21 cellular contexts compared by ENCODE assay signal in the genomic region with DNA sequence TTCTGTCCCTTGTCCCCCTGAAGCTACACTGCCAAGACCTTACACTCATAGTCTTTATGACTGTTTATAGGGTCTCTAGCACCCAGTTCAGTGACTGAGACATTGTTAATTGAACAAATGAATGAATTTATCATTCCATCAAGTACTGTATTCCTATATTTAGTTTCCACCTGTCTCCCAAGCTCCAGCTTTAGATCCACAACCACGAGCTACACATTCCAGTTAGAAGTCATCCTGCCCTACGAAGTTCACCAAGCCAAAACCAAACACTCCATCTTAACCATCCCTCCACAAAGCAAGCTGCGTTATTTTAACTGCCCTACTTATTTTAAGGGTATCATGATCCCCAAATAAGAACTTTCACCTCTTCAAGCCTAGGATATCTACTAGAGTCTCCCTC. TPM values are rescaled to one million over a fixed set of nuclear protein-coding genes. Genes with fewer than 3 reads are reported as not detected.
DNase-seq lines count a peak whose midpoint lies in the region; ATAC-seq and TF ChIP-seq lines count a peak whose summit lies in the region.
"Had no signal": no experiment of that assay in that cellular context is flagged by ENCODE, and none has a peak within 500 bp of the region (broad histone marks: within the 10 kb centered on the region; RNA-seq: fewer than 3 reads in every experiment).

No MANE protein-coding gene starts in this region.

- no peak for TF ChIP-seq CTCF in GM23338 (conservative IDR thresholded peaks at IDR 0.05; ENCODE audit: low read depth in 2 of 2)
- no peak for TF ChIP-seq CTCF in Loucy (conservative IDR thresholded peaks at IDR 0.05; ENCODE audit: low read length)
- TF ChIP-seq CTCF in chondrocyte (IDR thresholded peaks at IDR 0.05) = no peak

- no peak overlapping the region for H4K91ac ChIP-seq in neuronal stem cell (ENCODE audit: low read depth, low read length, poor library complexity)

- H3K4me3 Mint-ChIP-seq in GM23338 = no peak overlapping the region
- H3K4me3 Mint-ChIP-seq in chondrocyte (ENCODE audit: unreplicated experiment) = no peak overlapping the region
- H3K4me3 Mint-ChIP-seq: CD8-positive, alpha-beta memory T cell; HFFc6 had no signal

- H3K27me3 ChIP-seq in GM23338 (ENCODE audit: insufficient read depth) (no peaks in the 10 kb centered on the region), Loucy (ENCODE audit: insufficient read depth, low read length, poor library complexity, severe bottlenecking) (no peaks in the 10 kb centered on the region), iPS-18a (ENCODE audit: control insufficient read depth, insufficient read depth, low read length) (no peaks in the 10 kb centered on the region), neuronal stem cell (ENCODE audit: control insufficient read depth in 3 of 3, insufficient read depth in 3 of 3, low read depth in 1 of 3, low read length in 3 of 3) (no peaks in the 10 kb centered on the region)
- H3K27me3 ChIP-seq: SJSA1 had no signal

- H3K9me2 ChIP-seq in GM23338 (ENCODE audit: insufficient read depth) (no peaks in the 10 kb centered on the region), Loucy (replicated peaks; ENCODE audit: low read depth, low read length) (no peaks in the 10 kb centered on the region)

- no peak overlapping the region for H4K8ac ChIP-seq in neuronal stem cell (ENCODE audit: low read depth, low read length)

- H3K4me3 ChIP-seq in GM23338 = peak overlapping the region; percentile 28
- H3K4me3 ChIP-seq in Loucy (ENCODE audit: low read length, poor library complexity, severe bottlenecking) = peak overlapping the region; percentile 72
- peak overlapping the region; percentile 36 for H3K4me3 ChIP-seq in iPS-18a (ENCODE audit: low read length)
- H3K4me3 ChIP-seq in neuronal stem cell (ENCODE audit: low read length in 2 of 2) = no peak overlapping the region
- H3K4me3 ChIP-seq: MG63, SJSA1 had no signal

- no peak overlapping the region for H3K18ac ChIP-seq in neuronal stem cell (ENCODE audit: low read length)

- H3K79me2 ChIP-seq in GM23338 (replicated peaks; ENCODE audit: insufficient read depth) = peaks cover 61% of the 10 kb centered on the region
- peaks cover 76% of the 10 kb centered on the region for H3K79me2 ChIP-seq in Loucy (ENCODE audit: insufficient read depth, low read length)

- H3K9me3 ChIP-seq in Loucy (ENCODE audit: insufficient read depth, low read depth, low read length) = no peaks in the 10 kb centered on the region; the same call in 1 of the 2 replicates
- H3K9me3 ChIP-seq in iPS-18a (ENCODE audit: control insufficient read depth, low read depth, low read length) = no peaks in the 10 kb centered on the region
- H3K9me3 ChIP-seq in neuronal stem cell (replicated peaks in 1 of 2; ENCODE audit: control insufficient read depth in 2 of 2, insufficient read depth in 1 of 2, low read depth in 1 of 2, low read length in 2 of 2) = peaks cover 0 to 3% of the 10 kb centered on the region in 2 donors
- H3K9me3 ChIP-seq: MG63, SJSA1 had no signal

- peaks cover 3% of the 10 kb centered on the region; the same call in 1 of the 3 replicates for H3K9me3 Mint-ChIP-seq in GM23338
- peaks cover 3% of the 10 kb centered on the region for H3K9me3 Mint-ChIP-seq in chondrocyte (ENCODE audit: low read depth)
- H3K9me3 Mint-ChIP-seq: HFFc6 had no signal

- H3K36me3 ChIP-seq in GM23338 (ENCODE audit: insufficient read depth) = no peaks in the 10 kb centered on the region
- H3K36me3 ChIP-seq in Loucy (ENCODE audit: insufficient read depth, low read length) = no peaks in the 10 kb centered on the region
- no peaks in the 10 kb centered on the region for H3K36me3 ChIP-seq in iPS-18a (ENCODE audit: control insufficient read depth, low read depth, low read length)
- no peaks in the 10 kb centered on the region for H3K36me3 ChIP-seq in neuronal stem cell (replicated peaks in 1 of 2; ENCODE audit: control insufficient read depth in 2 of 2, insufficient read depth in 2 of 2, low read length in 2 of 2)
- H3K36me3 ChIP-seq: MG63, SJSA1 had no signal

- H2BK15ac ChIP-seq in neuronal stem cell (ENCODE audit: low read length) = no peak overlapping the region

- H3K4me1 ChIP-seq in GM23338 (ENCODE audit: insufficient read depth) (peaks cover 61% of the 10 kb centered on the region), Loucy (ENCODE audit: insufficient read depth, low read length, poor library complexity, severe bottlenecking) (peaks cover 43% of the 10 kb centered on the region), iPS-18a (ENCODE audit: control insufficient read depth, low read depth, low read length) (peaks cover 52% of the 10 kb centered on the region), neuronal stem cell (ENCODE audit: control insufficient read depth in 2 of 2, insufficient read depth in 1 of 2, low read depth in 1 of 2, low read length in 2 of 2) (peaks cover 14 to 19% of the 10 kb centered on the region in 2 donors)
- H3K4me1 ChIP-seq: SJSA1 had no signal

- H3K23ac ChIP-seq in neuronal stem cell (ENCODE audit: low read depth, low read length, poor library complexity) = no peak overlapping the region

- no peak overlapping the region for H2BK5ac ChIP-seq in neuronal stem cell (ENCODE audit: low read length)

- H4K20me1 ChIP-seq in GM23338 (replicated peaks; ENCODE audit: insufficient read depth) (no peaks in the 10 kb centered on the region), Loucy (ENCODE audit: insufficient read depth, low read length, poor library complexity, severe bottlenecking) (no peaks in the 10 kb centered on the region)

- no CpG with 5 or more reads among the region's 3 CpGs for WGBS in neuronal stem cell (ENCODE audit: extremely low coverage in 2 of 2, insufficient read length in 2 of 2, insufficient replicate concordance in 1 of 2), 2 donors

- DNase-seq in GM23338 (ENCODE audit: low spot score) = no peak
- DNase-seq in neuronal stem cell (ENCODE audit: low spot score) = no peak
- DNase-seq in DMS 273 (lab: John Stamatoyannopoulos, UW; ENCODE audit: unreplicated experiment) = no peak
- no peak for DNase-seq in AG08396 (ENCODE audit: low spot score)
- DNase-seq in chondrocyte (ENCODE audit: low spot score) = no peak
- DNase-seq: 8988T; Calu3; CD8-positive, alpha-beta memory T cell; H7; HFFc6; Kasumi-1; MG63; NCI-H1048; NCI-H1417 treated with DMSO at 0.1 percent for 48 hours; NCI-H187; NCI-H446; NCI-H526 had no signal

- H3K14ac ChIP-seq in neuronal stem cell (ENCODE audit: low read length) = no peak overlapping the region

- H3K27ac ChIP-seq in GM23338 (ENCODE audit: low read depth) = peak overlapping the region; percentile 97
- H3K27ac ChIP-seq in iPS-18a (ENCODE audit: low read length) = peak overlapping the region; percentile 74
- peak overlapping the region; percentile 5 for H3K27ac ChIP-seq in neuronal stem cell (replicated peaks; ENCODE audit: low read length)
- H3K27ac ChIP-seq: C4-2B, SJSA1 had no signal

- ATAC-seq in GM23338 = no peak

- H3K36me3 Mint-ChIP-seq in GM23338 (ENCODE audit: low read depth) (peaks cover 12% of the 10 kb centered on the region; the same call in 2 of the 3 replicates), chondrocyte (ENCODE audit: low read depth) (no peaks in the 10 kb centered on the region)

- no peak overlapping the region for H2BK120ac ChIP-seq in neuronal stem cell (ENCODE audit: low read depth, low read length)

- no peak overlapping the region for H2AK5ac ChIP-seq in neuronal stem cell (ENCODE audit: low read depth, low read length)

- peak overlapping the region; percentile 74 for H3K4me2 ChIP-seq in GM23338
- peak overlapping the region; percentile 88 for H3K4me2 ChIP-seq in Loucy (ENCODE audit: low read depth, low read length, poor library complexity, severe bottlenecking)
- no peak overlapping the region for H3K4me2 ChIP-seq in neuronal stem cell (ENCODE audit: insufficient read depth, low read length, poor library complexity, severe bottlenecking)

- H2AFZ ChIP-seq in GM23338 (no peak overlapping the region), Loucy (ENCODE audit: low read length) (no peak overlapping the region), neuronal stem cell (ENCODE audit: low read length) (no peak overlapping the region)

- H3K27me3 Mint-ChIP-seq in GM23338 (ENCODE audit: insufficient read depth, low read depth, poor library complexity) = no peaks in the 10 kb centered on the region
- no peaks in the 10 kb centered on the region for H3K27me3 Mint-ChIP-seq in chondrocyte (ENCODE audit: low read depth)
- H3K27me3 Mint-ChIP-seq: CD8-positive, alpha-beta memory T cell had no signal

- H3K27ac Mint-ChIP-seq in GM23338 = no peak overlapping the region
- no peak overlapping the region for H3K27ac Mint-ChIP-seq in chondrocyte (ENCODE audit: unreplicated experiment)
- H3K27ac Mint-ChIP-seq: CD8-positive, alpha-beta memory T cell; HFFc6 had no signal

- H3K79me1 ChIP-seq in neuronal stem cell (ENCODE audit: low read depth, low read length) = no peaks in the 10 kb centered on the region

- no peak overlapping the region for H2BK12ac ChIP-seq in neuronal stem cell (ENCODE audit: low read length)

- H3K4ac ChIP-seq in neuronal stem cell (ENCODE audit: low read length) = no peak overlapping the region

- peaks cover 9% of the 10 kb centered on the region for H3F3A ChIP-seq in GM23338 (replicated peaks; ENCODE audit: low read depth)
- H3F3A ChIP-seq in Loucy (ENCODE audit: low read depth) = peaks cover 15% of the 10 kb centered on the region; the same call in 1 of the 2 replicates

- H3K9ac ChIP-seq in Loucy (ENCODE audit: low read depth, low read length, poor library complexity, severe bottlenecking) = peak overlapping the region; percentile 68
- H3K9ac ChIP-seq in iPS-18a (ENCODE audit: low read length) = peak overlapping the region; percentile 29
- no peak overlapping the region for H3K9ac ChIP-seq in neuronal stem cell (ENCODE audit: low read depth, low read length, poor library complexity)

- H3K4me1 Mint-ChIP-seq in GM23338 (peaks cover 20% of the 10 kb centered on the region), chondrocyte (ENCODE audit: low read depth) (no peaks in the 10 kb centered on the region)

TF ChIP-seq in GM23338, 12 proteins besides CTCF, POLR2A, EP300 and RAD21 (continues in another document):
- no peak for TF ChIP-seq CREB1 (CRISPR knock-in tag; IDR thresholded peaks at IDR 0.05; ENCODE audit: low read depth)
- TF ChIP-seq ZNF331 (CRISPR knock-in tag; IDR thresholded peaks at IDR 0.05; ENCODE audit: low read depth) = no peak
- TF ChIP-seq JUNB (IDR thresholded peaks at IDR 0.05; ENCODE audit: unreplicated experiment) = no peak
- TF ChIP-seq POLR2AphosphoS5 (IDR thresholded peaks at IDR 0.05; ENCODE audit: low read depth) = no peak

RNA-seq across cellular contexts. Expression of a gene that starts 31.3 kb away (rescaled TPM):
- total RNA-seq in GM23338 (2014; rRNA removed; shearing (Covaris generic)) = 34.3 and 49.2 TPM in 2 replicates
- 14.1 and 14.6 TPM in 2 replicates for polyA plus RNA-seq in GM23338 (2016; fragmentation: Nextera tagmentation; extraction: Ambion mirVana)
- 3.5 TPM for polyA plus RNA-seq in neuronal stem cell (2013, experiment 1 of 2)
- polyA plus RNA-seq in neuronal stem cell (2013, experiment 2 of 2) = 3.1 TPM
- 16.9 to 18.7 TPM (median 17.5 TPM) in 3 replicates for total RNA-seq in chondrocyte

Comparison
In these comparisons a context has a peak if more than half of its experiments do, and no peak if none do; other contexts are left out.
1. H3K27ac ChIP-seq: peak in every context shown above with its lines; median percentile 97 in GM23338; 74 in iPS-18a; 5 in neuronal stem cell.
2. H3K4me3 ChIP-seq: peak in GM23338 (single experiment), Loucy (single experiment) and iPS-18a (single experiment); none in neuronal stem cell (0 of 2).